ENCODE assay signal across 8 cellular contexts in the genomic region with DNA sequence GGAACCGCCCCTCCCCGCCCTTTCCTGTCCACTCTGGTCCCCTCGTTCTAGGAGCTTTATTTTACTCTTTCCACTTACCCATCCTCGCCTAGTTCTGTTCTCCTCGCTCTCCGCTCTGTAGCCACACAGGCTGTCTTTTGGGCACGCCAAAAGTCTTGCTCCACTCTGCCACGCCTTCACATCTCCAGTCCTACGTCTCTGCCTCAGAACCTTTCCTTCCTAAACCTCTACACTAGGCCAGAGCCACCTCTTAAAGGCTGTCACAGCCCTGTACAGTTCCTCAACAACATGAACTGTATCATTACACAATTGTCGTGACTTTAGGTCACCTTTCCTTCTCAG. TPM values are rescaled to one million over a fixed set of nuclear protein-coding genes. Genes with fewer than 3 reads are reported as not detected.
DNase-seq lines count a peak whose midpoint lies in the region; ATAC-seq and TF ChIP-seq lines count a peak whose summit lies in the region.

No MANE protein-coding gene starts in this region.

- TF ChIP-seq POLR2A in sigmoid colon (IDR thresholded peaks at IDR 0.05) = no peak

- peak overlapping the region; percentile 75 for H3K27ac ChIP-seq in SJCRH30
- H3K27ac ChIP-seq in sigmoid colon = peak overlapping the region; percentile 91 to 97 (median 96)

- intact Hi-C loops in sigmoid colon (cut with DNase I) = loop anchor here (2.0 to 5.0 kb wide), 3 partner anchors 40 to 947 kb away; a partner anchor contains a TSS

- no peak for TF ChIP-seq EP300 in sigmoid colon (IDR thresholded peaks at IDR 0.05)

- H3K4me3 ChIP-seq in SJCRH30 = peak overlapping the region; percentile 74
- H3K4me3 ChIP-seq in fibroblast of mammary gland (ENCODE audit: control insufficient read depth, low read depth, low read length) = peak overlapping the region; percentile 93
- peak overlapping the region; percentile 61 to 85 (median 80) for H3K4me3 ChIP-seq in sigmoid colon

- TF ChIP-seq CTCF in fibroblast of mammary gland (conservative IDR thresholded peaks at IDR 0.05; ENCODE audit: control insufficient read depth, insufficient read depth, low read depth, low read length) = no peak
- TF ChIP-seq CTCF in sigmoid colon (IDR thresholded peaks at IDR 0.05) = no peak

- ATAC-seq in GM19023 (IDR thresholded peaks at IDR 0.05; ENCODE audit: unreplicated experiment) = peak; percentile 6
- ATAC-seq in GM18520 (IDR thresholded peaks at IDR 0.05; ENCODE audit: unreplicated experiment) = no peak

- H3K36me3 ChIP-seq in SJCRH30 = no peaks in the 10 kb centered on the region
- H3K36me3 ChIP-seq in sigmoid colon = no peaks in the 10 kb centered on the region

- H3K27me3 ChIP-seq in SJCRH30 (no peaks in the 10 kb centered on the region), sigmoid colon (no peaks in the 10 kb centered on the region)

- WGBS in sigmoid colon, 2 donors = 46 to 49% methylated on average over 10 of the region's 10 CpGs

- DNase-seq in SJCRH30 (no peak), fibroblast of mammary gland (ENCODE audit: low read depth) (no peak), sigmoid colon (no peak), T-helper 9 cell (no peak), hypothalamus (lab: John Stamatoyannopoulos, UW) (no peak)
- no peak for DNase-seq in stimulated activated CD8-positive, alpha-beta memory T cell treated with anti-CD3 and anti-CD28 coated beads, Interleukin-4, amount 100 ng/mL, for 48 hours

- H3K9me3 ChIP-seq in SJCRH30 (replicated peaks) (no peaks in the 10 kb centered on the region), sigmoid colon (no peaks in the 10 kb centered on the region)

- H3K4me1 ChIP-seq in SJCRH30 (peaks cover 10% of the 10 kb centered on the region), sigmoid colon (peaks cover 0 to 40% (median 36%) of the 10 kb centered on the region in 4 donors)

RNA-seq across cellular contexts. Expression of a gene that starts 0.4 kb away (rescaled TPM):
- 88.2 and 96.1 TPM in 2 replicates for total RNA-seq in SJCRH30 (2014; rRNA removed; shearing (Covaris generic))
- 100 to 1,000 TPM; 110 to 177 (median 150) TPM for total RNA-seq in sigmoid colon
- 10 to 100 TPM; 26.4 to 40.0 (median 37.0) TPM for polyA plus RNA-seq in sigmoid colon

RNA-seq across cellular contexts. Expression of a gene that starts 40.5 kb away (rescaled TPM):
- total RNA-seq in SJCRH30 (2014; rRNA removed; shearing (Covaris generic)) = 15.2 and 15.5 TPM in 2 replicates
- total RNA-seq in sigmoid colon = 10 to 100 TPM; 23.5 to 46.0 (median 26.3) TPM
- polyA plus RNA-seq in sigmoid colon = 1 to 10 TPM; 2.1 to 6.5 (median 4.8) TPM
